ENCODE assay signal across 13 cellular contexts in the genomic region with DNA sequence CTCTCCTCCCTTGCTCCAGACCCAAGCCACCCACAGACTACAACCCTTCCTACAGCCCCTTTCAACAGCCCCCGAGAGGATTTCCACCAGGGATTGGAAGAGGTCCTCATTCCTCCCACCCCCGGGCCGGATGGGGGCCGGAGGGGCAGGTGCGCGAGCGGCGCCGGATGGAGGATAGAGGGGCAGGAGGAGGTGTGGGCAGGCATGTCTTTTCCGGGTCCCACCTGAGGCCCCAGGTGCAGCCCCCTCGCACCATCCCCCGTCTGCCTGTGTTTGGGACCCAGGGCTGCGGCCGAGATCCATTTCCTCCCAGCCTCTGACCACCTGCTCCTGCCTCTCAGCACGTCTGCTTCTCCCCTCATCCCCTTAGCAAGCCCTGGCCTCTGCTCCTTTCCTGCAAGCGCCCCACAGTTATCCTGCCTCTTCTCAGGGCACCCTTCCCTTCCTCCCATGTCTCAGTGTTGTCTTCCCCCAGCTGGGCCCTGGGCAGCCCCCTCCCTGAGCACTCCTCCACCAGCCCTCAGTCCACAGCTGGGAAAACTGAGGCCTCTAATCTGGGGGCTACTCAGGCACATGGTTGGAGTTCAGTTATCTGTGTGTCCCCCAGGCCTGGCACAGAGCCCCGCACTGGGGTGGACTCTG. TPM values are rescaled to one million over a fixed set of nuclear protein-coding genes. Genes with fewer than 3 reads are reported as not detected.
DNase-seq lines count a peak whose midpoint lies in the region; ATAC-seq and TF ChIP-seq lines count a peak whose summit lies in the region.
"Had no signal": no experiment of that assay in that cellular context is flagged by ENCODE, and none has a peak within 500 bp of the region (broad histone marks: within the 10 kb centered on the region; RNA-seq: fewer than 3 reads in every experiment).

No MANE protein-coding gene starts in this region.

- H3K9me3 Mint-ChIP-seq in immature natural killer cell: peaks cover 0 to 1% (median 0%) of the 10 kb centered on the region in 6 donors
- H3K9me3 Mint-ChIP-seq in activated T-cell treated with anti-CD3 and anti-CD28 coated beads, Interleukin-2, amount 50 U/mL, for 72 hours: no peaks in the 10 kb centered on the region

- no peak for TF ChIP-seq EP300 in upper lobe of left lung (IDR thresholded peaks at IDR 0.05)

- H3K4me3 ChIP-seq in upper lobe of left lung: no peak overlapping the region
- H3K4me3 ChIP-seq: pancreas had no signal

- no peaks in the 10 kb centered on the region for H3K36me3 ChIP-seq in upper lobe of left lung
- H3K36me3 ChIP-seq: BE2C, pancreas had no signal

- intact Hi-C loops in cardiac septum (cut with DNase I): loop anchor here (5.0 kb wide), 1 partner anchor 346 kb away; no protein-coding TSS in a partner anchor
- intact Hi-C loops in Right ventricle myocardium superior (cut with DNase I): loop anchor here (2.0 to 10.0 kb wide), 2 partner anchors 141 to 353 kb away; a partner anchor contains a TSS

- peaks cover 52 to 62% (median 55%) of the 10 kb centered on the region in 4 donors for H3K4me1 ChIP-seq in upper lobe of left lung
- H3K4me1 ChIP-seq in foreskin keratinocyte: peaks cover 30% of the 10 kb centered on the region

- peaks cover 52 to 57% of the 10 kb centered on the region in 2 donors for H3K4me1 Mint-ChIP-seq in immature natural killer cell
- peaks cover 40% of the 10 kb centered on the region for H3K4me1 Mint-ChIP-seq in activated T-cell treated with anti-CD3 and anti-CD28 coated beads, Interleukin-2, amount 50 U/mL, for 72 hours (ENCODE audit: low read depth)

- no peak for TF ChIP-seq CTCF in RWPE1 (conservative IDR thresholded peaks at IDR 0.05; ENCODE audit: low read depth)
- no peak for TF ChIP-seq CTCF in upper lobe of left lung (IDR thresholded peaks at IDR 0.05)
- TF ChIP-seq CTCF in foreskin keratinocyte (conservative IDR thresholded peaks at IDR 0.05): no peak

- 61 to 76% methylated on average over 10 to 16 of the region's 17 CpGs for WGBS in upper lobe of left lung, 2 donors

- peak; percentile 24 for DNase-seq in cardiac septum (ENCODE audit: low spot score)
- DNase-seq in Right ventricle myocardium superior: no peak
- DNase-seq in RWPE1 (ENCODE audit: low spot score): no peak
- no peak for DNase-seq in immature natural killer cell
- peak in 1 of 2 donors; percentile 78 for DNase-seq in upper lobe of left lung
- DNase-seq in activated T-cell treated with anti-CD3 and anti-CD28 coated beads, Interleukin-2, amount 50 U/mL, for 72 hours: no peak
- no peak for DNase-seq in foreskin keratinocyte
- DNase-seq: BE2C, dermis blood vessel endothelial cell, foreskin fibroblast, NCI-H748 treated with DMSO at 0.1 percent for 48 hours had no signal

- H3K36me3 Mint-ChIP-seq in immature natural killer cell: no peaks in the 10 kb centered on the region
- no peaks in the 10 kb centered on the region for H3K36me3 Mint-ChIP-seq in activated T-cell treated with anti-CD3 and anti-CD28 coated beads, Interleukin-2, amount 50 U/mL, for 72 hours (ENCODE audit: insufficient read depth in 2 of 2)

- peak overlapping the region in 3 of 5 donors; percentile 15 to 64 (median 48) for H3K4me3 Mint-ChIP-seq in immature natural killer cell
- H3K4me3 Mint-ChIP-seq in activated T-cell treated with anti-CD3 and anti-CD28 coated beads, Interleukin-2, amount 50 U/mL, for 72 hours: no peak overlapping the region

- H3K27me3 Mint-ChIP-seq in immature natural killer cell (ENCODE audit: low read depth in 3 of 3): peaks cover 13 to 20% (median 19%) of the 10 kb centered on the region in 3 donors
- peaks cover 7% of the 10 kb centered on the region for H3K27me3 Mint-ChIP-seq in activated T-cell treated with anti-CD3 and anti-CD28 coated beads, Interleukin-2, amount 50 U/mL, for 72 hours (ENCODE audit: low read depth)

- POLR2A ChIA-PET in RWPE1 (lab: Yijun Ruan, JAX; ENCODE audit: low non-redundant PET): no interaction called here

- peak overlapping the region; percentile 93 for H3K27ac ChIP-seq in RWPE1
- peak overlapping the region in 3 of 4 donors; percentile 4 to 51 (median 33) for H3K27ac ChIP-seq in upper lobe of left lung
- no peak overlapping the region for H3K27ac ChIP-seq in foreskin keratinocyte
- H3K27ac ChIP-seq: pancreas had no signal

- H3K27ac Mint-ChIP-seq in immature natural killer cell: peak overlapping the region in 5 of 6 donors; percentile 74 to 98 (median 89)
- no peak overlapping the region for H3K27ac Mint-ChIP-seq in activated T-cell treated with anti-CD3 and anti-CD28 coated beads, Interleukin-2, amount 50 U/mL, for 72 hours

- ATAC-seq in Right ventricle myocardium superior (ENCODE audit: poor library complexity) (no peak), upper lobe of left lung (ENCODE audit: low FRiP score in 2 of 2) (no peak), GM18520 (IDR thresholded peaks at IDR 0.05; ENCODE audit: unreplicated experiment) (no peak), foreskin keratinocyte (no peak)
- ATAC-seq in activated T-cell treated with anti-CD3 and anti-CD28 coated beads, Interleukin-2, amount 50 U/mL, for 72 hours (replicated peaks in 1 of 2): no peak

- CTCF ChIA-PET in RWPE1 (lab: Yijun Ruan, JAX): interaction anchor here (0.6 kb wide), 3 partner anchors 67 to 165 kb away, joined by 3 to 6 read pairs (median 5); a partner anchor contains a TSS

- H3K27me3 ChIP-seq in upper lobe of left lung: no peaks in the 10 kb centered on the region
- no peaks in the 10 kb centered on the region for H3K27me3 ChIP-seq in foreskin keratinocyte
- H3K27me3 ChIP-seq: BE2C, pancreas had no signal

- H3K9me3 ChIP-seq in upper lobe of left lung: no peaks in the 10 kb centered on the region
- H3K9me3 ChIP-seq: BE2C, pancreas had no signal

- no peak for TF ChIP-seq POLR2A in upper lobe of left lung (IDR thresholded peaks at IDR 0.05)

RNA-seq across cellular contexts. Expression of a gene that starts 19.3 kb away (rescaled TPM):
- total RNA-seq in cardiac septum: 89.6 TPM
- 69.9 TPM for total RNA-seq in Right ventricle myocardium superior
- polyA plus RNA-seq in immature natural killer cell: 1 to 10 TPM; 4.5 to 9.6 (median 9.1) TPM
- 100 to 1,000 TPM in 1 of 6 donors, 10 to 100 TPM in 5; 51.5 to 145 (median 60.6) TPM for total RNA-seq in upper lobe of left lung
- total RNA-seq in activated T-cell treated with anti-CD3 and anti-CD28 coated beads, Interleukin-2, amount 50 U/mL, for 72 hours: 10 to 100 TPM; 41.5 to 61.0 TPM
- total RNA-seq in foreskin keratinocyte: 1.1 and 1.2 TPM in 2 replicates
- 0.86 and 1.2 TPM in 2 replicates for polyA plus RNA-seq in foreskin keratinocyte

Comparison
In these comparisons a context has a peak if more than half of its experiments do, and no peak if none do; other contexts are left out.
1. H3K4me3 Mint-ChIP-seq: peak in immature natural killer cell (3 of 5); none in activated T-cell treated with anti-CD3 and anti-CD28 coated beads, Interleukin-2, amount 50 U/mL, for 72 hours (0 of 2).
2. RNA of a gene that starts 19.3 kb away (total RNA-seq): 89.6 TPM in cardiac septum (single experiment), 69.9 TPM in Right ventricle myocardium superior (single experiment), 51.5 to 145 TPM in upper lobe of left lung and 41.5 to 61.0 TPM in activated T-cell treated with anti-CD3 and anti-CD28 coated beads, Interleukin-2, amount 50 U/mL, for 72 hours; 1.1 to 1.2 TPM in foreskin keratinocyte; every median in the first group is over 10 times any median in the second.